ENCODE assay signal across 9 cellular contexts in the genomic region with DNA sequence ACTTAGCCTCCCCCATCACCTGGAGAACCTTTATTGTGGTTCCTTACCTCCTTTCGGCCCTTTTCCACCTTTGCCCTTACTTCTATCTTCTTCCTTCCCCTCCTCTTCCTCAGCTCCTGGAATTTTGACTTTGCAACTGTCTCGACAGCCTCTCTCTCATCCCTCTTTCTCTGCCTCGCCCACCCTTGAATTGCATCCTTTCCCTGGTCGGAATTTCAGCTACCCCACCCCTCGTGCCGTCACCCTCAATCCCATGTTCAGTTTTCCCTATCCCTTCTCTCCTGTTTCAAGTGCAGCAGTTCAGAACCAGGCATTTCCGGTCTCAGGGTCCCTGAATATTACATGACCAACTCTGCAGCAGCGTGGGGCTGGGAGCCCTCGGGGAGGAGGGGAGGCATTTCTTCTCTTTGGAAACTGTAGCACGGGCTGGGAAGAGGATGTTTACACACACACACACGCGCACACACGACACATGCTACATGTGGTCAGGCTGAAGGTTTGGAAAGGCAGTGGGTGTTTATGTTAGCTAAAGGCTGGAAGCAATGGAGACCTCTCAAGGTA. TPM values are rescaled to one million over a fixed set of nuclear protein-coding genes. Genes with fewer than 3 reads are reported as not detected.
A peak's percentile ranks its signal among the peaks of the same experiment; 100 is the strongest.
DNase-seq lines count a peak whose midpoint lies in the region; ATAC-seq, FAIRE-seq and TF ChIP-seq lines count a peak whose summit lies in the region.
"Had no signal": no experiment of that assay in that cellular context is flagged by ENCODE, and none has a peak within 500 bp of the region (broad histone marks: within the 10 kb centered on the region; RNA-seq: fewer than 3 reads in every experiment).

No MANE protein-coding gene starts in this region.

- no peaks in the 10 kb centered on the region for H3K27me3 ChIP-seq in PC-3 (ENCODE audit: low read length)

- H3K27ac Mint-ChIP-seq in chondrocyte (ENCODE audit: unreplicated experiment): peak overlapping the region; percentile 94

- FAIRE-seq in H54 (lab: Jason Lieb, UNC) (no peak), GM12892 (lab: Jason Lieb, UNC) (no peak)

- peak overlapping the region; percentile 100 for H3K4me2 ChIP-seq in PC-3 (ENCODE audit: low read length)

- CTCF ChIA-PET in PC-3 (lab: Charles Lee): no interaction called here

- H3K9me2 ChIP-seq in PC-3 (replicated peaks; ENCODE audit: low read length): no peaks in the 10 kb centered on the region

- peak overlapping the region; percentile 97 for H3K4me3 ChIP-seq in PC-3 (ENCODE audit: low read length)
- H3K4me3 ChIP-seq in lower leg skin (ENCODE audit: low read depth, poor library complexity, severe bottlenecking): peak overlapping the region; percentile 78

- peak overlapping the region; percentile 93 for H3K9ac ChIP-seq in PC-3 (ENCODE audit: low read length)

- intact Hi-C loops in PC-3 (cut with micrococcal nuclease): loop anchor here (1.0 to 10.0 kb wide), 2 partner anchors 27 to 51 kb away; a partner anchor contains a TSS
- intact Hi-C loops in lower leg skin (cut with DNase I; ENCODE audit: low total_unique reads): no loop called here

- no peaks in the 10 kb centered on the region for H3F3A ChIP-seq in PC-3 (ENCODE audit: low read length, unreplicated experiment)

- TSS peak; percentile 49 for BruUV-seq in PC-3 (replicated peaks; lab: Mats Ljungman, UMichigan)

- POLR2A ChIA-PET in PC-3 (lab: Charles Lee; ENCODE audit: unreplicated experiment): interaction anchor here (0.6 kb wide), 1 partner anchor 114 kb away, joined by 4 read pairs; a partner anchor contains a TSS

- peaks cover 3% of the 10 kb centered on the region for H3K36me3 Mint-ChIP-seq in chondrocyte (ENCODE audit: low read depth)

- no peaks in the 10 kb centered on the region for H3K27me3 Mint-ChIP-seq in chondrocyte (ENCODE audit: low read depth)

- H2AFZ ChIP-seq in PC-3 (ENCODE audit: low read length): peak overlapping the region; percentile 63; the same call in 1 of the 2 replicates

- H3K79me2 ChIP-seq in PC-3 (ENCODE audit: low read length): peaks cover 58% of the 10 kb centered on the region

- H3K9me3 Mint-ChIP-seq in chondrocyte (ENCODE audit: low read depth): no peaks in the 10 kb centered on the region

- H3K4me1 ChIP-seq in PC-3 (ENCODE audit: insufficient read depth, low read length): peaks cover 24% of the 10 kb centered on the region

- no peak for TF ChIP-seq CTCF in PC-3 (conservative IDR thresholded peaks at IDR 0.05; ENCODE audit: low read depth, low read length)
- TF ChIP-seq CTCF in chondrocyte (IDR thresholded peaks at IDR 0.05): no peak
- TF ChIP-seq CTCF in lower leg skin (IDR thresholded peaks at IDR 0.05): no peak

- H3K9me3 ChIP-seq in PC-3 (ENCODE audit: low read length): no peaks in the 10 kb centered on the region

- peak; percentile 65 for DNase-seq in activated CD8-positive, alpha-beta memory T cell treated with anti-CD3 and anti-CD28 coated beads for 24 hours
- DNase-seq in activated CD8-positive, alpha-beta memory T cell treated with anti-CD3 and anti-CD28 coated beads, Interleukin-2, amount 50 U/mL, for 4 hours: no peak
- DNase-seq in PC-3: peak; percentile 10
- no peak for DNase-seq in chondrocyte (ENCODE audit: low spot score)
- no peak for DNase-seq in lower leg skin (ENCODE audit: low spot score in 2 of 2)
- DNase-seq in H54 (ENCODE audit: insufficient read length, low spot score): no peak
- no peak for DNase-seq in GM12892 (ENCODE audit: insufficient read length)

- no peaks in the 10 kb centered on the region for H4K20me1 ChIP-seq in PC-3 (ENCODE audit: low read length)

- peaks cover 6% of the 10 kb centered on the region for H3K36me3 ChIP-seq in PC-3 (ENCODE audit: low read depth, low read length)

- TF ChIP-seq POLR2A in lower leg skin (IDR thresholded peaks at IDR 0.05) (no peak), H54 (IDR thresholded peaks at IDR 0.05; ENCODE audit: low read depth, low read length) (no peak), GM12892 (IDR thresholded peaks at IDR 0.05; ENCODE audit: low read depth, low read length) (no peak)

- H3K4me3 Mint-ChIP-seq in chondrocyte (ENCODE audit: unreplicated experiment): peak overlapping the region; percentile 98

- WGBS in lower leg skin, 2 donors: 0 to 2% methylated on average over 13 of the region's 13 CpGs

- peak; percentile 6; the same call in 1 of the 2 replicates for ATAC-seq in PC-3

- peak overlapping the region; percentile 60 for H3K27ac ChIP-seq in PC-3 (ENCODE audit: low read length)
- peak overlapping the region; percentile 95 for H3K27ac ChIP-seq in temporal lobe (ENCODE audit: low read depth, low read length)

- H3K4me1 Mint-ChIP-seq in chondrocyte (ENCODE audit: low read depth): peaks cover 37% of the 10 kb centered on the region

RNA-seq across cellular contexts. Expression of a gene that starts 0.9 kb away (rescaled TPM):
- 44.5 and 64.8 TPM in 2 replicates for total RNA-seq in PC-3 (2014; rRNA removed)
- 89.1 to 93.0 TPM (median 90.6 TPM) in 3 replicates for total RNA-seq in chondrocyte
- total RNA-seq in lower leg skin: 100 to 1,000 TPM; 128 to 208 (median 140) TPM
- 22.9 TPM for total RNA-seq in temporal lobe
- polyA plus RNA-seq in GM12892 (2012; ENCODE audit: missing spikeins): 43.8 TPM

RNA-seq across cellular contexts. Expression of a gene that starts 27.1 kb away (rescaled TPM):
- total RNA-seq in PC-3 (2014; rRNA removed) (24.3 and 27.3 TPM in 2 replicates), chondrocyte (30.3 to 35.3 TPM (median 32.1 TPM) in 3 replicates), lower leg skin (10 to 100 TPM; 40.1 to 78.8 (median 56.3) TPM), temporal lobe (7.4 TPM)
- polyA plus RNA-seq in GM12892 (2012; ENCODE audit: missing spikeins): 11.3 TPM

RNA-seq across cellular contexts. Expression of a gene that starts 38.1 kb away (rescaled TPM):
- total RNA-seq in PC-3 (2014; rRNA removed) (281 and 405 TPM in 2 replicates), chondrocyte (110 to 146 TPM (median 113 TPM) in 3 replicates), lower leg skin (100 to 1,000 TPM; 103 to 207 (median 177) TPM), temporal lobe (45.7 TPM)
- 143 TPM for polyA plus RNA-seq in GM12892 (2012; ENCODE audit: missing spikeins)

RNA-seq across cellular contexts. Expression of a gene that starts 45.3 kb away (rescaled TPM):
- 0.98 TPM in 1 of 2 replicates, not detected in the other for total RNA-seq in PC-3 (2014; rRNA removed)
- total RNA-seq in chondrocyte: not detected in 3 replicates
- total RNA-seq in lower leg skin: 1 to 10 TPM in 1 of 4 donors, not detected in 3; 1.2 TPM
- total RNA-seq in temporal lobe: not detected
- not detected for polyA plus RNA-seq in GM12892 (2012; ENCODE audit: missing spikeins)
- total RNA-seq: pulmonary artery endothelial cell had no signal

Comparison
In these comparisons a context has a peak if more than half of its experiments do, and no peak if none do; other contexts are left out.
1. DNase-seq: peak in activated CD8-positive, alpha-beta memory T cell treated with anti-CD3 and anti-CD28 coated beads for 24 hours (single experiment) and PC-3 (single experiment); none in activated CD8-positive, alpha-beta memory T cell treated with anti-CD3 and anti-CD28 coated beads, Interleukin-2, amount 50 U/mL, for 4 hours (single experiment), chondrocyte (single experiment), lower leg skin (0 of 2), H54 (single experiment) and GM12892 (single experiment).